In the genomic region with DNA sequence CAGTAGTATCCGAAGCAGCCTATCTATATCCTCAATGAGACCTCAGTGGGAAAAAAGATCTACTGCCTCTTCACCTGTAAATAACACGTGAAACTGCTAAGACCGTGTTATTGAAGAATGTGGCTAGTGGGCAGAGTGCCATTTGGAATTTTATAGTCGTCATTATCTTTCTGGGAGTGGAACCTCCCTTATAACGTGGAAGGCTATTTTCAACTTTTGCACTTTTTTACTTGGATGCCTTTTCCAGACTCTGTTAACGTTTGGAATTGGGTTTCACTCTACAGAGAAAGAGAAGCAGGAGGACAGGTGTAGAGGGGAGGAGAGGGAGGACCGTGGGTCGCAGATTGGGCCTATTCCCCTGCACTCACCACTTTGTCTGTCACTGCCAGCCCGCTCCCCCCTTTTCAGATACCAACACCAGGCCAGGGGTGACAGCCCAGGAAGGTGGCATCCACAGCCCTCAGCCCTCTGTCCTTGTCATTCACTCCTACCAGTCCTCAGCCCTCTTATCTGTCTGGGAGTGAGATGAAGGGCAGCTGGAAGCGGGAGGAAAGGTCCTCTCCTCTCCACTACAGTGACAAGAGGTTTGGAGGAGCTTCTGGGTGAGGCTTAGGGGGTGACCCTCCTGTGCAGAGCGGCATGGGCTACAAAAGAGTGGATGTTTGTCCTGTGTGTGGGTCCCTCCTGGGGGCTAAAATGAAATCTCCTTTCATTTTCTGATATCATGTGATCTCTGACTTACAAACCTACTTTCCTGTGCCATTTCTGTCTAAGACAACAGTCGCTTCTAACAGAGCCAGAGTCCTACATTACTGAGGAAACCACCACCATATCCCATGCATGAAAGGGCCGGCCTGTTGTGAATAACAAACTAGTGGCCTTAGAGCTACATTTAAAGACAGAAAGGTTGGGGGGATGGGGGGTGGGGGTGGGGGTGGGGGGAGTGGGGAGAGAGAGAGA, we compare ENCODE assay signal across 10 cellular contexts. TPM values are rescaled to one million over a fixed set of nuclear protein-coding genes. Genes with fewer than 3 reads are reported as not detected.
DNase-seq lines count a peak whose midpoint lies in the region; ATAC-seq and TF ChIP-seq lines count a peak whose summit lies in the region.
"Had no signal": no experiment of that assay in that cellular context is flagged by ENCODE, and none has a peak within 500 bp of the region (broad histone marks: within the 10 kb centered on the region; RNA-seq: fewer than 3 reads in every experiment).

No MANE protein-coding gene starts in this region.

- CTCF ChIA-PET in OCI-LY7 (lab: Charles Lee; ENCODE audit: unreplicated experiment) = interaction anchor here (0.6 to 2.7 kb wide), 6 partner anchors 23 to 116 kb away, joined by 3 to 19 read pairs (median 4); no protein-coding TSS in a partner anchor

- H3K9me2 ChIP-seq in OCI-LY7 (ENCODE audit: insufficient read depth, low read length) = no peaks in the 10 kb centered on the region

- no peaks in the 10 kb centered on the region for H3K27me3 ChIP-seq in cardiac muscle cell
- no peaks in the 10 kb centered on the region for H3K27me3 ChIP-seq in left ventricle myocardium inferior (ENCODE audit: low read depth)
- H3K27me3 ChIP-seq in layer of hippocampus (ENCODE audit: control insufficient read depth, insufficient read depth, low read length) = no peaks in the 10 kb centered on the region
- H3K27me3 ChIP-seq: ascending aorta, gastrocnemius medialis had no signal

- intact Hi-C loops in left ventricle myocardium inferior (cut with micrococcal nuclease) (no loop called here), OCI-LY7 (cut with micrococcal nuclease; ENCODE audit: unreplicated experiment) (loop anchor here (5.0 kb wide), 5 partner anchors 285 to 510 kb away; a partner anchor contains a TSS)

- DNase-seq in cardiac muscle cell (ENCODE audit: low read depth in 1 of 2, low spot score in 1 of 2) (peak in 1 of 2 donors; percentile 21), left ventricle myocardium inferior (no peak), OCI-LY7 (ENCODE audit: low spot score) (peak; percentile 55), T-helper 9 cell (no peak), HuH-7 (ENCODE audit: low spot score) (no peak)
- DNase-seq: gastrocnemius medialis had no signal

- H3K9me3 ChIP-seq in cardiac muscle cell (ENCODE audit: low read depth) (no peaks in the 10 kb centered on the region), left ventricle myocardium inferior (replicated peaks) (no peaks in the 10 kb centered on the region), OCI-LY7 (ENCODE audit: low read length) (no peaks in the 10 kb centered on the region)
- H3K9me3 ChIP-seq: ascending aorta, gastrocnemius medialis had no signal

- H3K79me2 ChIP-seq in OCI-LY7 (ENCODE audit: insufficient read depth, low read depth, low read length) = no peaks in the 10 kb centered on the region

- no peak for ATAC-seq in GM18861 (IDR thresholded peaks at IDR 0.05; ENCODE audit: unreplicated experiment)
- no peak for ATAC-seq in GM21526 (IDR thresholded peaks at IDR 0.05; ENCODE audit: low FRiP score, unreplicated experiment)

- no peak overlapping the region for H3K4me3 ChIP-seq in cardiac muscle cell
- no peak overlapping the region for H3K4me3 ChIP-seq in left ventricle myocardium inferior
- H3K4me3 ChIP-seq in OCI-LY7 (ENCODE audit: low read depth, low read length, poor library complexity, severe bottlenecking) = peak overlapping the region; percentile 63
- H3K4me3 ChIP-seq: ascending aorta, gastrocnemius medialis had no signal

- H3K36me3 ChIP-seq in cardiac muscle cell (no peaks in the 10 kb centered on the region), left ventricle myocardium inferior (no peaks in the 10 kb centered on the region), OCI-LY7 (ENCODE audit: insufficient read depth, low read length) (peaks cover under 1% of the 10 kb centered on the region; the same call in 1 of the 2 replicates)
- H3K36me3 ChIP-seq: ascending aorta, gastrocnemius medialis had no signal

- POLR2A ChIA-PET in OCI-LY7 (lab: Charles Lee) = interaction anchor here (0.7 to 2.5 kb wide), 14 partner anchors 11 to 389 kb away, joined by 3 to 23 read pairs (median 5); a partner anchor contains a TSS

- H2AFZ ChIP-seq in OCI-LY7 (ENCODE audit: low read length) = peak overlapping the region; percentile 45; the same call in 1 of the 2 replicates

- H4K20me1 ChIP-seq in OCI-LY7 (ENCODE audit: insufficient read depth, low read length) = no peaks in the 10 kb centered on the region

- H3K4me1 ChIP-seq in cardiac muscle cell (ENCODE audit: low read depth) (peaks cover 11% of the 10 kb centered on the region), left ventricle myocardium inferior (peaks cover 14% of the 10 kb centered on the region), OCI-LY7 (ENCODE audit: insufficient read depth, low read length, poor library complexity, severe bottlenecking) (peaks cover 67% of the 10 kb centered on the region)

- BruUV-seq in OCI-LY7 (replicated peaks; lab: Mats Ljungman, UMichigan) = no TSS peak

- TF ChIP-seq CTCF in cardiac muscle cell (IDR thresholded peaks at IDR 0.05; ENCODE audit: low read depth, low read length) = no peak
- no peak for TF ChIP-seq CTCF in left ventricle myocardium inferior (IDR thresholded peaks at IDR 0.05; ENCODE audit: borderline replicate concordance)
- TF ChIP-seq CTCF in OCI-LY7 (conservative IDR thresholded peaks at IDR 0.05; ENCODE audit: low read length) = no peak

- H3K27ac ChIP-seq in cardiac muscle cell (peak overlapping the region; percentile 52), left ventricle myocardium inferior (replicated peaks) (no peak overlapping the region), OCI-LY7 (ENCODE audit: low read depth, low read length, poor library complexity, severe bottlenecking) (peak overlapping the region; percentile 98), layer of hippocampus (ENCODE audit: low read depth, low read length) (peak overlapping the region; percentile 22)
- H3K27ac ChIP-seq: ascending aorta had no signal

- H3K4me2 ChIP-seq in OCI-LY7 (ENCODE audit: low read length) = peak overlapping the region; percentile 98

RNA-seq across cellular contexts. Expression of a gene that starts 23.9 kb away (rescaled TPM):
- total RNA-seq in cardiac muscle cell (17.2 and 28.3 TPM in 2 replicates), left ventricle myocardium inferior (20.2 TPM), OCI-LY7 (2022) (17.1 and 21.7 TPM in 2 replicates)
- polyA plus RNA-seq in cardiac muscle cell = 17.6 and 29.4 TPM in 2 replicates
- total RNA-seq in OCI-LY7 (2014; rRNA removed; shearing (Covaris generic)) = 7.3 and 8.7 TPM in 2 replicates

RNA-seq across cellular contexts. Expression of a gene that starts 43.1 kb away (rescaled TPM):
- 31.7 and 46.8 TPM in 2 replicates for total RNA-seq in cardiac muscle cell
- 34.2 and 37.1 TPM in 2 replicates for polyA plus RNA-seq in cardiac muscle cell
- total RNA-seq in left ventricle myocardium inferior = 13.2 TPM
- 17.2 and 20.6 TPM in 2 replicates for total RNA-seq in OCI-LY7 (2014; rRNA removed; shearing (Covaris generic))
- total RNA-seq in OCI-LY7 (2022) = 27.7 and 31.1 TPM in 2 replicates
